ENCODE assay signal across 1 cellular context in genomic region chr20:62929051-62929538, GRCh38.
A peak's percentile ranks its signal among the peaks of the same experiment; 100 is the strongest.
TF ChIP-seq lines count a peak whose summit lies in the region.

No MANE protein-coding gene starts in this region.

TF ChIP-seq in K562, 482 proteins besides CTCF, POLR2A, EP300 and RAD21:
- TF ChIP-seq, protein P1, sequence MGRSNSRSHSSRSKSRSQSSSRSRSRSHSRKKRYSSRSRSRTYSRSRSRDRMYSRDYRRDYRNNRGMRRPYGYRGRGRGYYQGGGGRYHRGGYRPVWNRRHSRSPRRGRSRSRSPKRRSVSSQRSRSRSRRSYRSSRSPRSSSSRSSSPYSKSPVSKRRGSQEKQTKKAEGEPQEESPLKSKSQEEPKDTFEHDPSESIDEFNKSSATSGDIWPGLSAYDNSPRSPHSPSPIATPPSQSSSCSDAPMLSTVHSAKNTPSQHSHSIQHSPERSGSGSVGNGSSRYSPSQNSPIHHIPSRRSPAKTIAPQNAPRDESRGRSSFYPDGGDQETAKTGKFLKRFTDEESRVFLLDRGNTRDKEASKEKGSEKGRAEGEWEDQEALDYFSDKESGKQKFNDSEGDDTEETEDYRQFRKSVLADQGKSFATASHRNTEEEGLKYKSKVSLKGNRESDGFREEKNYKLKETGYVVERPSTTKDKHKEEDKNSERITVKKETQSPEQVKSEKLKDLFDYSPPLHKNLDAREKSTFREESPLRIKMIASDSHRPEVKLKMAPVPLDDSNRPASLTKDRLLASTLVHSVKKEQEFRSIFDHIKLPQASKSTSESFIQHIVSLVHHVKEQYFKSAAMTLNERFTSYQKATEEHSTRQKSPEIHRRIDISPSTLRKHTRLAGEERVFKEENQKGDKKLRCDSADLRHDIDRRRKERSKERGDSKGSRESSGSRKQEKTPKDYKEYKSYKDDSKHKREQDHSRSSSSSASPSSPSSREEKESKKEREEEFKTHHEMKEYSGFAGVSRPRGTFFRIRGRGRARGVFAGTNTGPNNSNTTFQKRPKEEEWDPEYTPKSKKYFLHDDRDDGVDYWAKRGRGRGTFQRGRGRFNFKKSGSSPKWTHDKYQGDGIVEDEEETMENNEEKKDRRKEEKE (IDR thresholded peaks at IDR 0.05; ENCODE audit: borderline replicate concordance in 1 of 2, control insufficient read depth in 1 of 2, low read depth in 2 of 2, low read length in 1 of 2): no peak
- TF ChIP-seq, protein P2, sequence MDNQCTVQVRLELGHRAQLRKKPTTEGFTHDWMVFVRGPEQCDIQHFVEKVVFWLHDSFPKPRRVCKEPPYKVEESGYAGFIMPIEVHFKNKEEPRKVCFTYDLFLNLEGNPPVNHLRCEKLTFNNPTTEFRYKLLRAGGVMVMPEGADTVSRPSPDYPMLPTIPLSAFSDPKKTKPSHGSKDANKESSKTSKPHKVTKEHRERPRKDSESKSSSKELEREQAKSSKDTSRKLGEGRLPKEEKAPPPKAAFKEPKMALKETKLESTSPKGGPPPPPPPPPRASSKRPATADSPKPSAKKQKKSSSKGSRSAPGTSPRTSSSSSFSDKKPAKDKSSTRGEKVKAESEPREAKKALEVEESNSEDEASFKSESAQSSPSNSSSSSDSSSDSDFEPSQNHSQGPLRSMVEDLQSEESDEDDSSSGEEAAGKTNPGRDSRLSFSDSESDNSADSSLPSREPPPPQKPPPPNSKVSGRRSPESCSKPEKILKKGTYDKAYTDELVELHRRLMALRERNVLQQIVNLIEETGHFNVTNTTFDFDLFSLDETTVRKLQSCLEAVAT (IDR thresholded peaks at IDR 0.05): peak in 1 of 2 experiments; percentile 69; a peak in 1 of 4 replicates
- no peak for TF ChIP-seq NFRKB (IDR thresholded peaks at IDR 0.05; ENCODE audit: low read depth)
- TF ChIP-seq HMGN3 (IDR thresholded peaks at IDR 0.05; ENCODE audit: borderline replicate concordance, extremely low read depth, insufficient read length, low read depth, low read length): peak; percentile 11
- peak; percentile 60 for TF ChIP-seq PCBP1 (IDR thresholded peaks at IDR 0.05; ENCODE audit: low read depth, low read length, poor library complexity, severe bottlenecking)
- peak; percentile 38; the same call in 1 of the 2 replicates for TF ChIP-seq POLR2G (IDR thresholded peaks at IDR 0.05; ENCODE audit: low read depth, low read length)
- TF ChIP-seq VEZF1 (CRISPR knock-in tag; IDR thresholded peaks at IDR 0.05): peak; percentile 44
- TF ChIP-seq RBFOX2 (IDR thresholded peaks at IDR 0.05; ENCODE audit: low read depth, low read length): peak; percentile 43
